ENCODE assay signal across 8 cellular contexts in genomic region chr3:138433892-138434275, GRCh38. TPM values are rescaled to one million over a fixed set of nuclear protein-coding genes. Genes with fewer than 3 reads are reported as not detected.
A peak's percentile ranks its signal among the peaks of the same experiment; 100 is the strongest.
DNase-seq lines count a peak whose midpoint lies in the region; ATAC-seq and TF ChIP-seq lines count a peak whose summit lies in the region.

No MANE protein-coding gene starts in this region.

- CTCF ChIA-PET in activated CD8-positive, alpha-beta memory T cell treated with anti-CD3 and anti-CD28 coated beads, Interleukin-2, amount 10 ng/mL, durations not matched to agents 7 days and 5 days (lab: Charles Lee): interaction anchor here (0.7 to 2.2 kb wide), 5 partner anchors 13 to 489 kb away, joined by 3 to 18 read pairs (median 3); partner anchors contain the start of gene CEP70

- peak overlapping the region in 1 of 2 experiments; percentile 29 for H3K23ac ChIP-seq in mesenchymal stem cell (ENCODE audit: low read length in 2 of 2)

- peaks cover 12% of the 10 kb centered on the region for H3K4me1 Mint-ChIP-seq in activated CD8-positive, alpha-beta memory T cell treated with anti-CD3 and anti-CD28 coated beads, Interleukin-2, amount 10 ng/mL, durations not matched to agents 7 days and 5 days

- intact Hi-C loops in ascending aorta (cut with DNase I) (loop anchor here (10.0 kb wide), 1 partner anchor 161 kb away; the partner anchor contains the start of gene CEP70), testis (cut with DNase I; ENCODE audit: low total_unique reads) (no loop called here)

- ATAC-seq in activated CD8-positive, alpha-beta memory T cell treated with anti-CD3 and anti-CD28 coated beads, Interleukin-2, amount 10 ng/mL, durations not matched to agents 7 days and 5 days: no peak

- no peak overlapping the region for H3K18ac ChIP-seq in mesenchymal stem cell (ENCODE audit: low read depth in 1 of 2, low read length in 2 of 2)

- H2BK15ac ChIP-seq in mesenchymal stem cell (ENCODE audit: low read depth, poor library complexity, severe bottlenecking): no peak overlapping the region

- no peak overlapping the region for H4K8ac ChIP-seq in mesenchymal stem cell (ENCODE audit: low read length)

- no peak overlapping the region for H2AK5ac ChIP-seq in mesenchymal stem cell (ENCODE audit: low read length, severe bottlenecking)

- H3K36me3 ChIP-seq in ascending aorta (no peaks in the 10 kb centered on the region), mesenchymal stem cell (ENCODE audit: control insufficient read depth in 1 of 2, insufficient read depth in 2 of 2, low read depth in 1 of 2, low read length in 2 of 2) (peaks cover 0 to 6% of the 10 kb centered on the region in 2 experiments), testis (ENCODE audit: low read depth, missing control alignments) (no peaks in the 10 kb centered on the region)

- H3K9ac ChIP-seq in mesenchymal stem cell (ENCODE audit: low read length): no peak overlapping the region

- H3K9me3 Mint-ChIP-seq in activated CD8-positive, alpha-beta memory T cell treated with anti-CD3 and anti-CD28 coated beads, Interleukin-2, amount 10 ng/mL, durations not matched to agents 7 days and 5 days (ENCODE audit: low read depth): no peaks in the 10 kb centered on the region

- H3K4ac ChIP-seq in mesenchymal stem cell (ENCODE audit: low read depth in 1 of 2, low read length in 2 of 2): no peak overlapping the region

- no peak for DNase-seq in activated CD8-positive, alpha-beta memory T cell treated with anti-CD3 and anti-CD28 coated beads, Interleukin-2, amount 10 ng/mL, durations not matched to agents 7 days and 5 days
- DNase-seq in activated CD8-positive, alpha-beta memory T cell treated with anti-CD3 and anti-CD28 coated beads for 24 hours: no peak
- DNase-seq in ascending aorta (ENCODE audit: low spot score in 2 of 2) (no peak), mesenchymal stem cell (no peak), testis (no peak), DMS53 treated with DMSO at 0.1 percent for 48 hours (lab: John Stamatoyannopoulos, UW; ENCODE audit: unreplicated experiment) (no peak), DMS114 treated with DMSO at 0.1 percent for 48 hours (lab: John Stamatoyannopoulos, UW; ENCODE audit: unreplicated experiment) (no peak), AML-193 (lab: John Stamatoyannopoulos, UW) (no peak)

- no peak overlapping the region for H2BK120ac ChIP-seq in mesenchymal stem cell (ENCODE audit: low read depth, low read length)

- no peak overlapping the region for H2BK12ac ChIP-seq in mesenchymal stem cell (ENCODE audit: low read length in 2 of 2)

- H3K4me2 ChIP-seq in mesenchymal stem cell (ENCODE audit: low read length, poor library complexity, severe bottlenecking): no peak overlapping the region

- no peaks in the 10 kb centered on the region for H3K36me3 Mint-ChIP-seq in activated CD8-positive, alpha-beta memory T cell treated with anti-CD3 and anti-CD28 coated beads, Interleukin-2, amount 10 ng/mL, durations not matched to agents 7 days and 5 days

- H3K4me3 ChIP-seq in ascending aorta: peak overlapping the region; percentile 65 to 72
- peak overlapping the region; percentile 8 to 80 for H3K4me3 ChIP-seq in mesenchymal stem cell (ENCODE audit: insufficient read depth in 1 of 2, low read depth in 1 of 2, low read length in 2 of 2)
- peak overlapping the region; percentile 29 to 50 for H3K4me3 ChIP-seq in testis

- no peak for TF ChIP-seq CTCF in ascending aorta (IDR thresholded peaks at IDR 0.05)
- no peak for TF ChIP-seq CTCF in testis (IDR thresholded peaks at IDR 0.05)

- H2AFZ ChIP-seq in mesenchymal stem cell (ENCODE audit: low read depth, low read length): no peak overlapping the region

- no peak overlapping the region for H4K91ac ChIP-seq in mesenchymal stem cell (ENCODE audit: low read length)

- H3K9me3 ChIP-seq in ascending aorta (no peaks in the 10 kb centered on the region), mesenchymal stem cell (ENCODE audit: control insufficient read depth, low read length) (no peaks in the 10 kb centered on the region), testis (no peaks in the 10 kb centered on the region)

- no peak for TF ChIP-seq POLR2A in testis (IDR thresholded peaks at IDR 0.05)

- H3K27ac ChIP-seq in ascending aorta (peak overlapping the region in 1 of 2 donors; percentile 36), mesenchymal stem cell (ENCODE audit: low read length, poor library complexity, severe bottlenecking) (no peak overlapping the region), testis (no peak overlapping the region)

- no peak overlapping the region for H3K27ac Mint-ChIP-seq in activated CD8-positive, alpha-beta memory T cell treated with anti-CD3 and anti-CD28 coated beads, Interleukin-2, amount 10 ng/mL, durations not matched to agents 7 days and 5 days

- H3K27me3 ChIP-seq in ascending aorta (no peaks in the 10 kb centered on the region), mesenchymal stem cell (ENCODE audit: control insufficient read depth in 1 of 2, insufficient read depth in 1 of 2, low read length in 2 of 2) (peaks cover 47 to 71% of the 10 kb centered on the region in 2 experiments), testis (no peaks in the 10 kb centered on the region)

- no peak overlapping the region for H3K14ac ChIP-seq in mesenchymal stem cell (ENCODE audit: low read length in 2 of 2)

- H3K79me1 ChIP-seq in mesenchymal stem cell (replicated peaks; ENCODE audit: low read length, poor library complexity, severe bottlenecking): no peaks in the 10 kb centered on the region

- H3K4me3 Mint-ChIP-seq in activated CD8-positive, alpha-beta memory T cell treated with anti-CD3 and anti-CD28 coated beads, Interleukin-2, amount 10 ng/mL, durations not matched to agents 7 days and 5 days: peak overlapping the region; percentile 67

- peaks cover 4 to 10% of the 10 kb centered on the region in 2 donors for H3K4me1 ChIP-seq in ascending aorta
- peaks cover 16% of the 10 kb centered on the region for H3K4me1 ChIP-seq in mesenchymal stem cell (ENCODE audit: control insufficient read depth, insufficient read depth, low read depth, low read length)
- peaks cover 7% of the 10 kb centered on the region for H3K4me1 ChIP-seq in testis

- no peak overlapping the region for H2BK5ac ChIP-seq in mesenchymal stem cell (ENCODE audit: low read depth, low read length, poor library complexity, severe bottlenecking)

- peaks cover 76% of the 10 kb centered on the region for H3K27me3 Mint-ChIP-seq in activated CD8-positive, alpha-beta memory T cell treated with anti-CD3 and anti-CD28 coated beads, Interleukin-2, amount 10 ng/mL, durations not matched to agents 7 days and 5 days

- WGBS in mesenchymal stem cell: 48% methylated on average over 16 of the region's 16 CpGs
- WGBS in testis, 2 donors: 15 to 25% methylated on average over 16 of the region's 16 CpGs

RNA-seq across cellular contexts. Expression of gene ESYT3, which starts 0.5 kb away (rescaled TPM):
- total RNA-seq in activated CD8-positive, alpha-beta memory T cell treated with anti-CD3 and anti-CD28 coated beads, Interleukin-2, amount 10 ng/mL, durations not matched to agents 7 days and 5 days: under 1 TPM; 0.23 to 0.26 TPM
- total RNA-seq in ascending aorta: not detected
- polyA plus RNA-seq in mesenchymal stem cell (2013, experiment 1 of 2): not detected
- 0.01 TPM for polyA plus RNA-seq in mesenchymal stem cell (2013, experiment 2 of 2)
- 1 to 10 TPM; 5.2 to 5.4 TPM for total RNA-seq in testis
- polyA plus RNA-seq in testis (ENCODE audit: insufficient read depth, low read depth, low replicate concordance): 1.2 TPM
